Comparison of ENCODE assay signal across 8 cellular contexts in the genomic region with DNA sequence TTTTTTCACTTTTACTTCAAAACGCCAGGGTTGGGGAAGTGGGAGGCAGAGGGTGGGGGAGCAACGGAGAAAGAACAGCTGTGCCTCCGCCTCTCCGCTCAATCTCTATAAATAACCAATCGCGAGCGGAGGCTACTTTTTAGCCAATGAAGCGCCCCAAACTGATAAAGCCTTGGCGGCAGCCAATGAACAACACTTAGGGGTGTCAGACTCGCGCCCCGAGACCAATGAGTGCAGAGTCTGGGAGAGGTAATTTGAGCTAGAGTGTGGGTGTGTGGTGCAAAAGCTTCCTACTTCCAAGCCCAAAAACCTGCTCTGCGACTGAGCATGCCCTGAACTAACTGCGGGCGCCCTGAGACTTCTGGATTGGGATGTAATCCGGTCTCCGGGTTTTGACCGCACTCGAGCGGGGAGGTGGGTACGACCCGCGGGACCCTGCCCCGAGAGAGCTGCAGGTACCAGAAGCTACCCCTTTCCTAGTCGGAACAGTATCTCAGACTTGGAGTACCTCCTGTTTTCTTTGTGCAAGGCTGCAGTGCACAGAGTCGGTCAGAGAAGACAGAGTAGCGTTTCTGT. TPM values are rescaled to one million over a fixed set of nuclear protein-coding genes. Genes with fewer than 3 reads are reported as not detected.
DNase-seq lines count a peak whose midpoint lies in the region; ATAC-seq, FAIRE-seq and TF ChIP-seq lines count a peak whose summit lies in the region.

No MANE protein-coding gene starts in this region.

- POLR2A ChIA-PET in A549 (lab: Yijun Ruan, JAX) = interaction anchor here (0.5 to 4.8 kb wide), 32 partner anchors 9 to 1264 kb away, joined by 3 to 92 read pairs (median 8); partner anchors contain the start of gene ARHGEF26
- POLR2A ChIA-PET in activated B cell treated with CpG ODN at 0.5 μM for 24 hours (lab: Charles Lee) = interaction anchor here (0.6 to 4.3 kb wide), 14 partner anchors 12 to 1776 kb away, joined by 3 to 38 read pairs (median 4); partner anchors contain the start of gene DHX36

- H3K4me3 ChIP-seq in A549 = peak overlapping the region; percentile 91
- peak overlapping the region; percentile 76 to 99 (median 88) for H3K4me3 ChIP-seq in spleen

- TF ChIP-seq POLR2A in A549 (IDR thresholded peaks at IDR 0.05; ENCODE audit: low read length) = peak; percentile 17
- TF ChIP-seq POLR2A in spleen (IDR thresholded peaks at IDR 0.05) = peak in 1 of 3 donors; percentile 26

- TF ChIP-seq EP300 in A549 (IDR thresholded peaks at IDR 0.05) = no peak

- peak overlapping the region; percentile 95 for H3K4me2 ChIP-seq in A549

- H3K9me3 ChIP-seq in A549 (no peaks in the 10 kb centered on the region), spleen (no peaks in the 10 kb centered on the region)

- FAIRE-seq in A549 (lab: Jason Lieb, UNC) = peak; percentile 68

- H3K27me3 ChIP-seq in spleen (replicated peaks in 1 of 7) = no peaks in the 10 kb centered on the region

- H3K36me3 Mint-ChIP-seq in activated B cell treated with CpG ODN at 0.5 μM for 24 hours (ENCODE audit: low read depth) = peaks cover 24% of the 10 kb centered on the region

- H3K27ac ChIP-seq in A549 (peak overlapping the region; percentile 93 to 97), spleen (peak overlapping the region; percentile 88 to 96 (median 94))

- WGBS in A549 (ENCODE audit: missing lambda C conversion rate) = 2% methylated on average over 27 of the region's 27 CpGs
- 0 to 1% (median 0%) methylated on average over 21 to 27 of the region's 27 CpGs for WGBS in spleen, 5 donors

- no peak for TF ChIP-seq CTCF in A549 (IDR thresholded peaks at IDR 0.05)
- TF ChIP-seq CTCF in activated B cell treated with CpG ODN at 0.5 μM for 24 hours (IDR thresholded peaks at IDR 0.05) = no peak
- peak in 1 of 11 experiments; percentile 11 for TF ChIP-seq CTCF in spleen (IDR thresholded peaks at IDR 0.05 in 8 of 11, conservative IDR thresholded peaks at IDR 0.05 in 3 of 11)

- TF ChIP-seq RAD21 in A549 (conservative IDR thresholded peaks at IDR 0.05 in 1 of 2, IDR thresholded peaks at IDR 0.05 in 1 of 2) = no peak

- ATAC-seq in A549 (peak; percentile 76 to 91), GM18861 (IDR thresholded peaks at IDR 0.05; ENCODE audit: unreplicated experiment) (peak; percentile 80), HG03095 (IDR thresholded peaks at IDR 0.05; ENCODE audit: unreplicated experiment) (peak; percentile 77), activated B cell treated with CpG ODN at 0.5 μM for 24 hours (ENCODE audit: low read depth) (peak; percentile 77)

- DNase-seq in A549 (ENCODE audit: low read depth in 1 of 2, low spot score in 1 of 2) (peak; percentile 99 to 100), NCI-H2196 (lab: John Stamatoyannopoulos, UW; ENCODE audit: unreplicated experiment) (peak; percentile 99), activated B cell treated with CpG ODN at 0.5 μM for 24 hours (peak; percentile 68), inferior parietal cortex (ENCODE audit: extremely low spot score) (peak; percentile 96), spleen (peak; percentile 93)
- peak; percentile 95 for DNase-seq in central memory CD4-positive, alpha-beta T cell

- peak overlapping the region; percentile 97 for H3K27ac Mint-ChIP-seq in activated B cell treated with CpG ODN at 0.5 μM for 24 hours

- intact Hi-C loops in activated B cell treated with CpG ODN at 0.5 μM for 24 hours (cut with micrococcal nuclease) (loop anchor here (1.0 to 10.0 kb wide), 10 partner anchors 61 to 1989 kb away; no protein-coding TSS in a partner anchor), spleen (cut with DNase I; ENCODE audit: low total_unique reads) (loop anchor here (10.0 kb wide), 1 partner anchor 444 kb away; no protein-coding TSS in a partner anchor)

- CTCF ChIA-PET in A549 (lab: Yijun Ruan, JAX) (interaction anchor here (0.9 to 7.4 kb wide), 8 partner anchors 20 to 810 kb away, joined by 3 to 47 read pairs (median 4); no protein-coding TSS in a partner anchor), activated B cell treated with CpG ODN at 0.5 μM for 24 hours (lab: Charles Lee) (interaction anchor here (1.0 kb wide), 1 partner anchor 118 kb away, joined by 4 read pairs; no protein-coding TSS in a partner anchor)

- peak overlapping the region; percentile 97 for H3K4me3 Mint-ChIP-seq in activated B cell treated with CpG ODN at 0.5 μM for 24 hours

- H3K36me3 ChIP-seq in spleen = no peaks in the 10 kb centered on the region

- H3K4me1 ChIP-seq in A549 (peaks cover 46% of the 10 kb centered on the region), spleen (peaks cover 16 to 46% (median 37%) of the 10 kb centered on the region in 6 donors)

- H3K27me3 Mint-ChIP-seq in activated B cell treated with CpG ODN at 0.5 μM for 24 hours = no peaks in the 10 kb centered on the region

- no peaks in the 10 kb centered on the region for H3K9me3 Mint-ChIP-seq in activated B cell treated with CpG ODN at 0.5 μM for 24 hours

- H3K4me1 Mint-ChIP-seq in activated B cell treated with CpG ODN at 0.5 μM for 24 hours = peaks cover 43% of the 10 kb centered on the region

TF ChIP-seq in A549, 52 proteins besides CTCF, POLR2A, EP300 and RAD21:
- TF ChIP-seq HOXB5 (CRISPR knock-in tag; IDR thresholded peaks at IDR 0.05) (peak; percentile 64; the same call in 1 of the 2 replicates), JUN (IDR thresholded peaks at IDR 0.05) (peak in 1 of 2 experiments; percentile 11; a peak in 2 of 5 replicates), CEBPB (IDR thresholded peaks at IDR 0.05) (0 out of 4 replicates have a peak, but pooled peaks of 1 of the 2 experiments have one; percentile 1), MAFK (IDR thresholded peaks at IDR 0.05; ENCODE audit: partially characterized antibody) (no peak), HDAC2 (IDR thresholded peaks at IDR 0.05) (peak; percentile 28; the same call in 1 of the 2 replicates), RFX5 (IDR thresholded peaks at IDR 0.05) (peak; percentile 74), GATA3 (IDR thresholded peaks at IDR 0.05; ENCODE audit: borderline replicate concordance) (no peak), HOXA7 (CRISPR knock-in tag; IDR thresholded peaks at IDR 0.05) (no peak), PBX3 (IDR thresholded peaks at IDR 0.05) (peak; percentile 84)

RNA-seq across cellular contexts. Expression of gene RAP2B, which starts 0.8 kb away (rescaled TPM):
- 5.7 and 6.7 TPM in 2 replicates for polyA plus RNA-seq in A549 (2011; rRNA removed)
- polyA plus RNA-seq in A549 (2012; cell fraction: cytosol; rRNA removed) = 4.6 TPM in 2 replicates
- polyA plus RNA-seq in A549 (2012; cell fraction: nucleus; rRNA removed) = 2.7 and 3.1 TPM in 2 replicates
- 5.4 to 5.9 TPM (median 5.6 TPM) in 3 replicates for polyA plus RNA-seq in A549 (2017; fragmentation: RNase III; extraction: RNeasy Plus Mini Kit Qiagen cat#74134 plus additional on column Dnase treatment)
- 8.8 and 11.2 TPM in 2 replicates for polyA minus RNA-seq in A549 (2011; rRNA and poly(A)+ RNA removed)
- total RNA-seq in activated B cell treated with CpG ODN at 0.5 μM for 24 hours = 10.7 and 12.2 TPM in 2 replicates
- total RNA-seq in spleen = 10 to 100 TPM; 18.5 to 31.0 (median 28.0) TPM
- polyA plus RNA-seq in spleen = 1 to 10 TPM; 5.3 to 8.9 (median 6.2) TPM

Comparison
In these comparisons a context has a peak if more than half of its experiments do, and no peak if none do; other contexts are left out.
1. Peak in every context shown above with its lines: DNase-seq, ATAC-seq, H3K4me3 ChIP-seq and H3K27ac ChIP-seq.